ENCODE assay signal across 25 cellular contexts in genomic region chr6:47654255-47654654, GRCh38. TPM values are rescaled to one million over a fixed set of nuclear protein-coding genes. Genes with fewer than 3 reads are reported as not detected.
"Had no signal": no experiment of that assay in that cellular context is flagged by ENCODE, and none has a peak within 500 bp of the region (broad histone marks: within the 10 kb centered on the region; RNA-seq: fewer than 3 reads in every experiment).

No MANE protein-coding gene starts in this region.

- H3K9me3 Mint-ChIP-seq: activated T-helper 17 cell treated with anti-CD3 and anti-CD28 coated beads, Interleukin-2, amount 50 U/mL, for 72 hours; nephron; stimulated activated naive B cell treated with anti-CD40 and anti-IgM and Interleukin-4, amounts not matched to agents 10 μg/mL and 1 μg/mL and 100 μg/mL, for 72 hours had no signal

- H3K36me3 Mint-ChIP-seq: stimulated activated naive B cell treated with anti-CD40 and anti-IgM and Interleukin-4, amounts not matched to agents 10 μg/mL and 1 μg/mL and 100 μg/mL, for 72 hours had no signal

- H3K27ac Mint-ChIP-seq: activated T-helper 17 cell treated with anti-CD3 and anti-CD28 coated beads, Interleukin-2, amount 50 U/mL, for 72 hours; nephron; stimulated activated naive B cell treated with anti-CD40 and anti-IgM and Interleukin-4, amounts not matched to agents 10 μg/mL and 1 μg/mL and 100 μg/mL, for 72 hours had no signal

- ATAC-seq: activated T-helper 17 cell treated with anti-CD3 and anti-CD28 coated beads, Interleukin-2, amount 50 U/mL, for 72 hours; foreskin keratinocyte; right cardiac atrium; stimulated activated naive B cell treated with anti-CD40 and anti-IgM and Interleukin-4, amounts not matched to agents 10 μg/mL and 1 μg/mL and 100 μg/mL, for 72 hours had no signal

- H3K4me1 ChIP-seq: tibial nerve, uterus had no signal

- H3K27me3 ChIP-seq: foreskin keratinocyte, tibial nerve, uterus had no signal

- H3K27ac ChIP-seq: foreskin keratinocyte, skin epidermis, tibial nerve, uterus had no signal

- FAIRE-seq: TTC549 had no signal

- DNase-seq: activated CD4-positive, alpha-beta T cell treated with anti-CD3 and anti-CD28 coated beads, Interleukin-2, amount 50 U/mL, for 48 hours; activated CD4-positive, CD25-positive, alpha-beta regulatory T cell treated with anti-CD3 and anti-CD28 coated beads, Interleukin-2, amount 50 U/mL, for 72 hours; activated naive CD4-positive, alpha-beta T cell treated with Interleukin-2 at 50 U/mL for 16 hours; aorta; dermis blood vessel endothelial cell; erythroblast; foreskin keratinocyte; glutamatergic neuron; hypothalamus; mesendoderm; occipital lobe; right cardiac atrium; stimulated activated CD4-positive, alpha-beta T cell treated with anti-CD3 and anti-CD28 coated beads, Interleukin-15, amount 100 ng/mL, for 24 hours; stimulated activated CD4-positive, alpha-beta T cell treated with anti-CD3 and anti-CD28 coated beads, Interleukin-4, amount 100 ng/mL, for 1 hour; stimulated activated naive B cell treated with anti-CD40 and anti-IgM and Interleukin-4, amounts not matched to agents 10 μg/mL and 1 μg/mL and 100 μg/mL, for 72 hours; substantia nigra; T-helper 2 cell; uterus had no signal

- H3K4me3 ChIP-seq: skin epidermis, tibial nerve, uterus had no signal

- H3K4me3 Mint-ChIP-seq: activated T-helper 17 cell treated with anti-CD3 and anti-CD28 coated beads, Interleukin-2, amount 50 U/mL, for 72 hours; nephron; stimulated activated naive B cell treated with anti-CD40 and anti-IgM and Interleukin-4, amounts not matched to agents 10 μg/mL and 1 μg/mL and 100 μg/mL, for 72 hours had no signal

- H3K36me3 ChIP-seq: tibial nerve, uterus had no signal

- H3K9me3 ChIP-seq: tibial nerve, uterus had no signal

- H3K4me1 Mint-ChIP-seq: activated T-helper 17 cell treated with anti-CD3 and anti-CD28 coated beads, Interleukin-2, amount 50 U/mL, for 72 hours; nephron; stimulated activated naive B cell treated with anti-CD40 and anti-IgM and Interleukin-4, amounts not matched to agents 10 μg/mL and 1 μg/mL and 100 μg/mL, for 72 hours had no signal

- H3K27me3 Mint-ChIP-seq: activated T-helper 17 cell treated with anti-CD3 and anti-CD28 coated beads, Interleukin-2, amount 50 U/mL, for 72 hours; stimulated activated naive B cell treated with anti-CD40 and anti-IgM and Interleukin-4, amounts not matched to agents 10 μg/mL and 1 μg/mL and 100 μg/mL, for 72 hours had no signal

RNA-seq across cellular contexts. Expression of gene ADGRF4, which starts 44.1 kb away (rescaled TPM):
- total RNA-seq: activated T-helper 17 cell treated with anti-CD3 and anti-CD28 coated beads, Interleukin-2, amount 50 U/mL, for 72 hours; aorta; chondrocyte; liver; occipital lobe; tibial nerve had no signal
- polyA plus RNA-seq: aorta, liver had no signal
